In genomic region chr12:42372154-42372791, GRCh38 we compare ENCODE assay signal across 8 cellular contexts. TPM values are rescaled to one million over a fixed set of nuclear protein-coding genes. Genes with fewer than 3 reads are reported as not detected.
A peak's percentile ranks its signal among the peaks of the same experiment; 100 is the strongest.
DNase-seq lines count a peak whose midpoint lies in the region; ATAC-seq and TF ChIP-seq lines count a peak whose summit lies in the region.

No MANE protein-coding gene starts in this region.

- H3K36me3 Mint-ChIP-seq in effector memory CD8-positive, alpha-beta T cell (ENCODE audit: insufficient read depth) = peaks cover 50% of the 10 kb centered on the region
- peaks cover 14% of the 10 kb centered on the region for H3K36me3 Mint-ChIP-seq in mesothelial cell of epicardium

- H3K27ac Mint-ChIP-seq in effector memory CD8-positive, alpha-beta T cell = peak overlapping the region in 1 of 2 donors; percentile 7
- no peak overlapping the region for H3K27ac Mint-ChIP-seq in mesothelial cell of epicardium

- peaks cover 0 to 20% of the 10 kb centered on the region in 2 donors for H3K4me1 Mint-ChIP-seq in effector memory CD8-positive, alpha-beta T cell (ENCODE audit: low read depth in 2 of 2)
- H3K4me1 Mint-ChIP-seq in mesothelial cell of epicardium = peaks cover 4% of the 10 kb centered on the region

- TF ChIP-seq CTCF in GM12875 (IDR thresholded peaks at IDR 0.05; ENCODE audit: borderline replicate concordance, insufficient read depth, low read depth, low read length) = peak; percentile 51; the same call in 1 of the 2 replicates
- TF ChIP-seq CTCF in mesothelial cell of epicardium (IDR thresholded peaks at IDR 0.05; ENCODE audit: unreplicated experiment) = peak; percentile 54

- no peaks in the 10 kb centered on the region for H3K27me3 Mint-ChIP-seq in effector memory CD8-positive, alpha-beta T cell
- H3K27me3 Mint-ChIP-seq in mesothelial cell of epicardium (ENCODE audit: low read depth) = no peaks in the 10 kb centered on the region

- peak; percentile 84 for ATAC-seq in HG02571 (IDR thresholded peaks at IDR 0.05; ENCODE audit: unreplicated experiment)
- peak; percentile 95 for ATAC-seq in effector memory CD8-positive, alpha-beta T cell (replicated peaks)

- H3K4me3 ChIP-seq in GM12875 (ENCODE audit: low read depth, low read length) = no peak overlapping the region

- no peak overlapping the region for H3K4me3 Mint-ChIP-seq in effector memory CD8-positive, alpha-beta T cell
- H3K4me3 Mint-ChIP-seq in mesothelial cell of epicardium = no peak overlapping the region

- no peaks in the 10 kb centered on the region for H3K9me3 Mint-ChIP-seq in effector memory CD8-positive, alpha-beta T cell
- H3K9me3 Mint-ChIP-seq in mesothelial cell of epicardium = no peaks in the 10 kb centered on the region

- DNase-seq in AML-193 (lab: John Stamatoyannopoulos, UW) (peak; percentile 66 to 85), M059J (ENCODE audit: low read depth) (peak; percentile 52), RPMI7951 (ENCODE audit: low read depth) (peak; percentile 40), mesothelial cell of epicardium (ENCODE audit: low spot score in 2 of 2, unreplicated experiment in 2 of 2) (no peak), HK-2 (ENCODE audit: unreplicated experiment) (no peak)
- peak; percentile 14 to 51 (median 36) for DNase-seq in effector memory CD8-positive, alpha-beta T cell

RNA-seq across cellular contexts. Expression of gene PPHLN1, which starts 46.3 kb away (rescaled TPM):
- 78.5 and 93.1 TPM in 2 replicates for total RNA-seq in M059J (2014; rRNA removed; shearing (Covaris generic))
- total RNA-seq in RPMI7951 (2014; rRNA removed; shearing (Covaris generic)) = 58.3 and 58.8 TPM in 2 replicates
- 74.9 to 88.3 TPM (median 79.9 TPM) in 3 replicates for total RNA-seq in mesothelial cell of epicardium

RNA-seq across cellular contexts. Expression of gene ZCRB1, which starts 46.4 kb away (rescaled TPM):
- 36.1 and 54.5 TPM in 2 replicates for total RNA-seq in M059J (2014; rRNA removed; shearing (Covaris generic))
- total RNA-seq in RPMI7951 (2014; rRNA removed; shearing (Covaris generic)) = 35.1 and 52.3 TPM in 2 replicates
- 53.2 to 60.3 TPM (median 54.3 TPM) in 3 replicates for total RNA-seq in mesothelial cell of epicardium

Comparison
In these comparisons a context has a peak if more than half of its experiments do, and no peak if none do; other contexts are left out.
1. DNase-seq: peak in AML-193 (2 of 2), M059J (single experiment), RPMI7951 (single experiment) and effector memory CD8-positive, alpha-beta T cell (3 of 3); none in mesothelial cell of epicardium (0 of 2) and HK-2 (single experiment).